Comparison of ENCODE assay signal across 20 cellular contexts in the genomic region with DNA sequence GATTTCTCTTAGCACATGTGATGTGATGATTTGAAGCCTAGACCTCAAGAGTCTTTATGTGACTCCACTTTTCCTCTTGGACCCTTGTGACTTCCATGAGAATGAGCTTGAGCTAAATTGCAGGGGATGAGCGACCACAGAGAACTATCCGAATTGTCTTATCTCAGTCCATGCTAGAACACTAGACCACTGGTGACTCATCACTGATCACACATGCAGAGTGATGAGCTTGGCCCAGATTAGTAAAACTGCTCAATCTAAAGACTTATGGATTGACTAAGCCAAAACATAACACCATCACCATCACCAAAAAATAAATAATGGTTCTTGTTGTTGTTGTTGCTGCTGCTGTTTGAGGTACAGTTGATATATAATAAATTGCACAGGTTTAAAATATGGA.
"Had no signal": no experiment of that assay in that cellular context is flagged by ENCODE, and none has a peak within 500 bp of the region (broad histone marks: within the 10 kb centered on the region; RNA-seq: fewer than 3 reads in every experiment).

No MANE protein-coding gene starts in this region.

- H3K4me1 ChIP-seq: adrenal gland, left ventricle myocardium inferior, stomach, testis had no signal

- ATAC-seq: activated T-cell treated with anti-CD3 and anti-CD28 coated beads, Interleukin-2, amount 50 U/mL, for 4 hours; effector memory CD8-positive, alpha-beta T cell; SK-N-SH treated with all-trans-retinoic acid at 6 μM for 48 hours; T-cell had no signal

- DNase-seq: activated CD4-positive, alpha-beta T cell treated with anti-CD3 and anti-CD28 coated beads, Interleukin-2, amount 50 U/mL, for 1 hour; activated CD8-positive, alpha-beta memory T cell treated with anti-CD3 and anti-CD28 coated beads, Interleukin-2, amount 50 U/mL, for 4 hours; activated effector memory CD4-positive, alpha-beta T cell treated with Interleukin-2 at 50 U/mL for 16 hours; activated naive CD4-positive, alpha-beta T cell treated with anti-CD3 and anti-CD28 coated beads, Interleukin-2, amount 50 U/mL, for 16 hours; activated T-cell treated with anti-CD3 and anti-CD28 coated beads, Interleukin-2, amount 50 U/mL, for 4 hours; adrenal gland; effector memory CD8-positive, alpha-beta T cell; foreskin melanocyte; glutamatergic neuron; hippocampal formation; left ventricle myocardium inferior; mammary epithelial cell; midbrain; stomach; T-cell; testis had no signal

- FAIRE-seq: keratinocyte had no signal

- H3K27me3 ChIP-seq: adrenal gland, stomach, testis had no signal

- H3K27ac ChIP-seq: adrenal gland, left ventricle myocardium inferior, stomach, testis had no signal

- H3K9me3 Mint-ChIP-seq: activated T-cell treated with anti-CD3 and anti-CD28 coated beads, Interleukin-2, amount 50 U/mL, for 4 hours; effector memory CD8-positive, alpha-beta T cell; neural crest cell; T-cell; type B pancreatic cell had no signal

- H3K36me3 Mint-ChIP-seq: T-cell, type B pancreatic cell had no signal

- H3K27ac Mint-ChIP-seq: effector memory CD8-positive, alpha-beta T cell; T-cell; type B pancreatic cell had no signal

- H3K4me1 Mint-ChIP-seq: neural crest cell, T-cell had no signal

- H3K4me3 ChIP-seq: adrenal gland, left ventricle myocardium inferior, stomach, testis had no signal

- H3K9me3 ChIP-seq: adrenal gland, left ventricle myocardium inferior, stomach, testis had no signal

- H3K4me3 Mint-ChIP-seq: activated T-cell treated with anti-CD3 and anti-CD28 coated beads, Interleukin-2, amount 50 U/mL, for 4 hours; effector memory CD8-positive, alpha-beta T cell; neural crest cell; T-cell; type B pancreatic cell had no signal

- H3K36me3 ChIP-seq: adrenal gland, left ventricle myocardium inferior, stomach had no signal
